ENCODE assay signal across 9 cellular contexts in the genomic region with DNA sequence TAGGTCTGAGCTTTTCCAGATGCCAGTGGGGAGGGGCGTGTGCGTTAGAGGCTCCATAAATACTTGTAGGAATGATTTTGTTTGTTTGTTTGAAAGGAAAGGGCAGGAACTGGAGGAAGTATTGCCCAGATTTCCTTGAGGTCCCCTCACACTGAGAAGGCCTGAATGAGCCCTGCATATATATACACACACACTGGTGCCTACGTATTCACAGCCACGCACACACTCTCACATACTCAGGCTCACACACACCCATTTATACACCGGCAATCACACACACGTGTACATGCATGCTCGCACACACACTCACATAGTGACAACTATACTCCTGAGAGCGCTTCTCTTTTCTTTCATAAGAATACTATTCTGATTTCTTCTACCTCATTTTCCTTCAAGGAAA. TPM values are rescaled to one million over a fixed set of nuclear protein-coding genes. Genes with fewer than 3 reads are reported as not detected.
DNase-seq lines count a peak whose midpoint lies in the region; ATAC-seq and TF ChIP-seq lines count a peak whose summit lies in the region.
"Had no signal": no experiment of that assay in that cellular context is flagged by ENCODE, and none has a peak within 500 bp of the region (broad histone marks: within the 10 kb centered on the region; RNA-seq: fewer than 3 reads in every experiment).

No MANE protein-coding gene starts in this region.

- TF ChIP-seq POLR2A in gastroesophageal sphincter (IDR thresholded peaks at IDR 0.05) = no peak

- H3K4me3 ChIP-seq in thoracic aorta (peak overlapping the region; percentile 70), gastroesophageal sphincter (no peak overlapping the region)

- no peak overlapping the region for H3K4me3 Mint-ChIP-seq in chondrocyte (ENCODE audit: unreplicated experiment)
- H3K4me3 Mint-ChIP-seq: activated T-helper 17 cell treated with anti-CD3 and anti-CD28 coated beads, Interleukin-2, amount 50 U/mL, for 72 hours had no signal

- DNase-seq in chondrocyte (ENCODE audit: low spot score) = no peak
- no peak for DNase-seq in thoracic aorta (ENCODE audit: low spot score)
- DNase-seq in germinal center (ENCODE audit: low spot score) = no peak
- no peak for DNase-seq in DMS53 (lab: John Stamatoyannopoulos, UW)

- H3K27me3 ChIP-seq in thoracic aorta (replicated peaks; ENCODE audit: insufficient read depth) = no peaks in the 10 kb centered on the region
- peaks cover 32% of the 10 kb centered on the region for H3K27me3 ChIP-seq in gastroesophageal sphincter
- H3K27me3 ChIP-seq: SJSA1 had no signal

- no peaks in the 10 kb centered on the region for H3K9me3 ChIP-seq in thoracic aorta
- H3K9me3 ChIP-seq in gastroesophageal sphincter = no peaks in the 10 kb centered on the region

- peaks cover 12% of the 10 kb centered on the region for H3K27me3 Mint-ChIP-seq in chondrocyte (ENCODE audit: low read depth)

- H3K4me1 ChIP-seq in thoracic aorta (ENCODE audit: control insufficient read depth in 1 of 2, low read depth in 2 of 2) (peaks cover 11 to 35% of the 10 kb centered on the region in 2 donors), gastroesophageal sphincter (peaks cover 0 to 57% (median 10%) of the 10 kb centered on the region in 3 donors)

- WGBS in gastroesophageal sphincter (ENCODE audit: low coverage in 1 of 2), 2 donors = 12 to 56% methylated on average over 3 to 6 of the region's 8 CpGs

- no peaks in the 10 kb centered on the region for H3K9me3 Mint-ChIP-seq in chondrocyte (ENCODE audit: low read depth)
- H3K9me3 Mint-ChIP-seq: activated T-helper 17 cell treated with anti-CD3 and anti-CD28 coated beads, Interleukin-2, amount 50 U/mL, for 72 hours had no signal

- peak overlapping the region; percentile 50 to 51 for H3K27ac ChIP-seq in thoracic aorta
- peak overlapping the region in 2 of 4 donors; percentile 89 to 90 for H3K27ac ChIP-seq in gastroesophageal sphincter

- peak; percentile 30 for ATAC-seq in GM21390 (IDR thresholded peaks at IDR 0.05; ENCODE audit: unreplicated experiment)
- ATAC-seq in HG02981 (IDR thresholded peaks at IDR 0.05; ENCODE audit: unreplicated experiment) = peak; percentile 22
- ATAC-seq in thoracic aorta (ENCODE audit: insufficient number of reproducible peaks, low FRiP score, low read depth) = peak; percentile 1
- no peak for ATAC-seq in gastroesophageal sphincter
- ATAC-seq: activated T-helper 17 cell treated with anti-CD3 and anti-CD28 coated beads, Interleukin-2, amount 50 U/mL, for 72 hours had no signal

- H3K4me1 Mint-ChIP-seq in chondrocyte (ENCODE audit: low read depth) = peaks cover 50% of the 10 kb centered on the region

- no peak for TF ChIP-seq CTCF in chondrocyte (IDR thresholded peaks at IDR 0.05)
- TF ChIP-seq CTCF in thoracic aorta (IDR thresholded peaks at IDR 0.05) = no peak
- TF ChIP-seq CTCF in gastroesophageal sphincter (IDR thresholded peaks at IDR 0.05) = no peak

- peak overlapping the region; percentile 23 for H3K27ac Mint-ChIP-seq in chondrocyte (ENCODE audit: unreplicated experiment)
- H3K27ac Mint-ChIP-seq: activated T-helper 17 cell treated with anti-CD3 and anti-CD28 coated beads, Interleukin-2, amount 50 U/mL, for 72 hours had no signal

- H3K36me3 Mint-ChIP-seq in chondrocyte (ENCODE audit: low read depth) = peaks cover 3% of the 10 kb centered on the region

- TF ChIP-seq EP300 in gastroesophageal sphincter (IDR thresholded peaks at IDR 0.05) = no peak

- H3K36me3 ChIP-seq in thoracic aorta (no peaks in the 10 kb centered on the region), gastroesophageal sphincter (no peaks in the 10 kb centered on the region)

RNA-seq across cellular contexts. Expression of gene SLIT3, which starts 1.1 kb away (rescaled TPM):
- 65.8 to 119 TPM (median 116 TPM) in 3 replicates for total RNA-seq in chondrocyte
- total RNA-seq in thoracic aorta = 10 to 100 TPM; 80.1 to 86.9 TPM
- 10 to 100 TPM; 29.6 to 76.3 (median 31.1) TPM for total RNA-seq in gastroesophageal sphincter
